ENCODE assay signal across 1 cellular context in genomic region chr4:144709793-144710525, GRCh38.
TF ChIP-seq lines count a peak whose summit lies in the region.

No MANE protein-coding gene starts in this region.

TF ChIP-seq in SK-N-SH treated with all-trans-retinoic acid at 6 μM for 48 hours, 23 proteins besides CTCF, POLR2A, EP300 and RAD21 (continued from another document):
- TF ChIP-seq TSHZ2 (CRISPR knock-in tag; IDR thresholded peaks at IDR 0.05) = no peak
- TF ChIP-seq ZNF70 (CRISPR knock-in tag; IDR thresholded peaks at IDR 0.05) = no peak
